20 cellular contexts compared by ENCODE assay signal in genomic region chrX:65575024-65575423, GRCh38. TPM values are rescaled to one million over a fixed set of nuclear protein-coding genes. Genes with fewer than 3 reads are reported as not detected.
DNase-seq lines count a peak whose midpoint lies in the region; ATAC-seq and TF ChIP-seq lines count a peak whose summit lies in the region.
"Had no signal": no experiment of that assay in that cellular context is flagged by ENCODE, and none has a peak within 500 bp of the region (broad histone marks: within the 10 kb centered on the region; RNA-seq: fewer than 3 reads in every experiment).

No MANE protein-coding gene starts in this region.

- TF ChIP-seq POLR2A in suprapubic skin (IDR thresholded peaks at IDR 0.05): no peak

- no peak overlapping the region for H3K27ac ChIP-seq in mammary epithelial cell (ENCODE audit: insufficient read depth, low read depth, low read length)
- no peak overlapping the region for H3K27ac ChIP-seq in suprapubic skin
- H3K27ac ChIP-seq in lower lobe of right lung: no peak overlapping the region
- H3K27ac ChIP-seq: 22Rv1, RWPE1, SJSA1 had no signal

- BruUV-seq in mammary epithelial cell (replicated peaks; lab: Mats Ljungman, UMichigan): no TSS peak

- H3K4me3 ChIP-seq in mammary epithelial cell (replicated peaks in 1 of 3; ENCODE audit: insufficient read depth in 1 of 3, low read depth in 2 of 3, low read length in 3 of 3) (no peak overlapping the region), suprapubic skin (no peak overlapping the region), lower lobe of right lung (no peak overlapping the region)
- H3K4me3 ChIP-seq: SJSA1 had no signal

- no peak overlapping the region for H2AFZ ChIP-seq in mammary epithelial cell (ENCODE audit: low read depth, low read length)

- ATAC-seq in lower lobe of right lung: no peak

- no peaks in the 10 kb centered on the region for H4K20me1 ChIP-seq in mammary epithelial cell (ENCODE audit: insufficient read depth, low read length)

- TF ChIP-seq EP300 in Ishikawa (IDR thresholded peaks at IDR 0.05; ENCODE audit: borderline replicate concordance): no peak
- TF ChIP-seq EP300 in suprapubic skin (IDR thresholded peaks at IDR 0.05): no peak

- CTCF ChIA-PET in mammary epithelial cell (lab: Charles Lee; ENCODE audit: low non-redundant PET): no interaction called here

- WGBS in mammary epithelial cell (ENCODE audit: low coverage, missing lambda C conversion rate): 50% methylated on average over 1 of the region's 3 CpGs
- 39% methylated on average over 3 of the region's 3 CpGs for WGBS in suprapubic skin

- TF ChIP-seq RAD21 in Ishikawa (IDR thresholded peaks at IDR 0.05; ENCODE audit: low read depth): no peak

- TF ChIP-seq CTCF in mammary epithelial cell (conservative IDR thresholded peaks at IDR 0.05 in 1 of 2, IDR thresholded peaks at IDR 0.05 in 1 of 2; ENCODE audit: extremely low read depth in 1 of 2, insufficient read depth in 1 of 2, low read depth in 1 of 2, low read length in 2 of 2) (no peak), suprapubic skin (IDR thresholded peaks at IDR 0.05) (no peak), lower lobe of right lung (IDR thresholded peaks at IDR 0.05) (no peak)

- H3K9ac ChIP-seq in mammary epithelial cell (ENCODE audit: insufficient read depth, low read length): no peak overlapping the region

- H3K9me3 ChIP-seq in mammary epithelial cell (replicated peaks; ENCODE audit: insufficient read depth, low read length): no peaks in the 10 kb centered on the region
- H3K9me3 ChIP-seq in suprapubic skin: no peaks in the 10 kb centered on the region
- no peaks in the 10 kb centered on the region for H3K9me3 ChIP-seq in lower lobe of right lung
- H3K9me3 ChIP-seq: SJSA1 had no signal

- H3K79me2 ChIP-seq in mammary epithelial cell (ENCODE audit: insufficient read depth, low read length): no peaks in the 10 kb centered on the region

- dilution Hi-C loops in mammary epithelial cell (cut with HindIII; ENCODE audit: low sequenced_read_pairs): no loop called here

- DNase-seq in DMS 273 (lab: John Stamatoyannopoulos, UW; ENCODE audit: unreplicated experiment) (peak; percentile 12), DMS 273 treated with DMSO at 0.1 percent for 48 hours (lab: John Stamatoyannopoulos, UW) (no peak), mammary epithelial cell (peak; percentile 23), iris pigment epithelial cell (ENCODE audit: low read depth) (peak; percentile 9), activated T-cell treated with anti-CD3 and anti-CD28 coated beads for 4 hours (no peak), suprapubic skin (ENCODE audit: low spot score in 2 of 2) (no peak), lower lobe of right lung (no peak)
- DNase-seq: CD4-positive, alpha-beta memory T cell; DMS79 treated with DMSO at 0.1 percent for 48 hours; GF-D8; MM.1S; NCI-H1092 treated with DMSO at 0.1 percent for 48 hours; NCI-H1694 treated with DMSO at 0.1 percent for 48 hours; NCI-H446 treated with DMSO at 0.1 percent for 48 hours; OCI-M1; SW 1271 had no signal

- H3K4me2 ChIP-seq in mammary epithelial cell (ENCODE audit: insufficient read depth, low read depth, low read length): no peak overlapping the region

- H3K27me3 ChIP-seq in mammary epithelial cell (ENCODE audit: insufficient read depth, low read length) (no peaks in the 10 kb centered on the region), suprapubic skin (no peaks in the 10 kb centered on the region), lower lobe of right lung (ENCODE audit: low read depth) (no peaks in the 10 kb centered on the region)
- H3K27me3 ChIP-seq: SJSA1 had no signal

- intact Hi-C loops in mammary epithelial cell (cut with micrococcal nuclease): no loop called here
- intact Hi-C loops in lower lobe of right lung (cut with DNase I): no loop called here

- in situ Hi-C loops in mammary epithelial cell (cut with MboI; ENCODE audit: low sequenced_read_pairs in 2 of 2): loop anchor here (25.0 kb wide), 2 partner anchors 412 to 1162 kb away; no protein-coding TSS in a partner anchor

- H3K4me1 ChIP-seq in mammary epithelial cell (ENCODE audit: insufficient read depth, low read length) (no peaks in the 10 kb centered on the region), suprapubic skin (no peaks in the 10 kb centered on the region), lower lobe of right lung (no peaks in the 10 kb centered on the region)
- H3K4me1 ChIP-seq: SJSA1 had no signal

- no peaks in the 10 kb centered on the region for H3K36me3 ChIP-seq in mammary epithelial cell (ENCODE audit: insufficient read depth, low read length)
- no peaks in the 10 kb centered on the region for H3K36me3 ChIP-seq in suprapubic skin
- H3K36me3 ChIP-seq in lower lobe of right lung: no peaks in the 10 kb centered on the region
- H3K36me3 ChIP-seq: SJSA1 had no signal

TF ChIP-seq in Ishikawa, 13 proteins besides CTCF, POLR2A, EP300 and RAD21:
- TF ChIP-seq MAX (IDR thresholded peaks at IDR 0.05) (peak; percentile 27; the same call in 1 of the 2 replicates), USF1 (IDR thresholded peaks at IDR 0.05) (peak; percentile 33; the same call in 1 of the 2 replicates), REST (IDR thresholded peaks at IDR 0.05; ENCODE audit: low read depth) (no peak)

RNA-seq across cellular contexts. Expression of gene LAS1L, which starts 40.4 kb away (rescaled TPM):
- total RNA-seq in mammary epithelial cell (10 to 100 TPM; 12.0 to 37.2 TPM), suprapubic skin (10 to 100 TPM; 17.2 to 38.2 (median 31.5) TPM), lower lobe of right lung (25.7 TPM)
- polyA plus RNA-seq in mammary epithelial cell: 31.7 TPM
- polyA minus RNA-seq in mammary epithelial cell: 43.9 TPM

Comparison
In these comparisons a context has a peak if more than half of its experiments do, and no peak if none do; other contexts are left out.
1. DNase-seq: peak in DMS 273 (single experiment), mammary epithelial cell (single experiment) and iris pigment epithelial cell (single experiment); none in DMS 273 treated with DMSO at 0.1 percent for 48 hours (single experiment), activated T-cell treated with anti-CD3 and anti-CD28 coated beads for 4 hours (single experiment), suprapubic skin (0 of 2) and lower lobe of right lung (single experiment).